Comparison of ENCODE assay signal across 40 cellular contexts in genomic region chr1:176850871-176851270, GRCh38.
"Had no signal": no experiment of that assay in that cellular context is flagged by ENCODE, and none has a peak within 500 bp of the region (broad histone marks: within the 10 kb centered on the region; RNA-seq: fewer than 3 reads in every experiment).

No MANE protein-coding gene starts in this region.

- FAIRE-seq: astrocyte, bronchial epithelial cell, TTC549 had no signal

- DNase-seq: activated B cell treated with CpG ODN at 0.5 μM for 24 hours; activated CD4-positive, alpha-beta memory T cell treated with anti-CD3 and anti-CD28 coated beads for 36 hours; activated CD4-positive, alpha-beta T cell treated with anti-CD3 and anti-CD28 coated beads for 4 hours; activated CD4-positive, alpha-beta T cell treated with anti-CD3 and anti-CD28 coated beads, Interleukin-2, amount 10 ng/mL, durations not matched to agents 24 days and 14 days; activated CD4-positive, alpha-beta T cell treated with anti-CD3 and anti-CD28 coated beads, Interleukin-2, amount 50 U/mL, for 1 hour; activated CD4-positive, alpha-beta T cell treated with anti-CD3 and anti-CD28 coated beads, Interleukin-2, amount 50 U/mL, for 4 hours; activated CD4-positive, CD25-positive, alpha-beta regulatory T cell treated with anti-CD3 and anti-CD28 coated beads, Interleukin-2, amount 50 U/mL, for 72 hours; activated CD8-positive, alpha-beta memory T cell treated with anti-CD3 and anti-CD28 coated beads, Interleukin-2, amount 50 U/mL, for 4 hours; activated CD8-positive, alpha-beta T cell treated with anti-CD3 and anti-CD28 coated beads for 36 hours; activated effector memory CD4-positive, alpha-beta T cell treated with anti-CD3 and anti-CD28 coated beads, Interleukin-2, amount 50 U/mL, for 16 hours; activated gamma-delta T cell treated with Interleukin-2 at 50 U/mL for 16 hours; activated naive CD4-positive, alpha-beta T cell; activated naive CD4-positive, alpha-beta T cell treated with anti-CD3 and anti-CD28 coated beads for 36 hours; activated naive CD4-positive, alpha-beta T cell treated with anti-CD3 and anti-CD28 coated beads, Interleukin-2, amount 50 U/mL, for 16 hours; activated naive CD8-positive, alpha-beta T cell treated with anti-CD3 and anti-CD28 coated beads for 36 hours; activated T-cell treated with anti-CD3 and anti-CD28 coated beads for 4 hours; activated T-cell treated with anti-CD3 and anti-CD28 coated beads, Interleukin-2, amount 50 U/mL, for 1 hour; activated T-cell treated with anti-CD3 and anti-CD28 coated beads, Interleukin-2, amount 50 U/mL, for 4 hours; activated T-cell treated with anti-CD3 and anti-CD28 coated beads, Interleukin-2, amount 50 U/mL, for 72 hours; adrenal gland; amniotic stem cell; aorta; body of pancreas; brain microvascular endothelial cell; caudate nucleus; cerebellar nuclear complex; T-helper 1 cell; T-helper 2 cell; T-helper 9 cell had no signal

- H3K27ac ChIP-seq: adrenal gland, body of pancreas, brain microvascular endothelial cell, cardiac muscle cell, VCaP had no signal

- H3K9me3 ChIP-seq: adrenal gland, body of pancreas had no signal

- ATAC-seq: activated CD8-positive, alpha-beta T cell treated with anti-CD3 and anti-CD28 coated beads for 36 hours; activated naive CD4-positive, alpha-beta T cell treated with anti-CD3 and anti-CD28 coated beads, Interleukin-2, amount 50 U/mL, for 72 hours; activated T-cell treated with anti-CD3 and anti-CD28 coated beads, Interleukin-2, amount 50 U/mL, for 4 hours; activated T-cell treated with anti-CD3 and anti-CD28 coated beads, Interleukin-2, amount 50 U/mL, for 72 hours; activated T-helper 17 cell treated with anti-CD3 and anti-CD28 coated beads, Interleukin-2, amount 50 U/mL, for 72 hours; body of pancreas had no signal

- H3K4me1 ChIP-seq: adrenal gland had no signal

- H3K9me3 Mint-ChIP-seq: activated B cell treated with CpG ODN at 0.5 μM for 24 hours; activated CD4-positive, alpha-beta memory T cell treated with anti-CD3 and anti-CD28 coated beads for 36 hours; activated CD4-positive, alpha-beta T cell treated with anti-CD3 and anti-CD28 coated beads, Interleukin-2, amount 10 ng/mL, durations not matched to agents 24 days and 14 days; activated CD8-positive, alpha-beta T cell treated with anti-CD3 and anti-CD28 coated beads for 36 hours; activated naive CD4-positive, alpha-beta T cell treated with anti-CD3 and anti-CD28 coated beads for 36 hours; activated naive CD8-positive, alpha-beta T cell treated with anti-CD3 and anti-CD28 coated beads for 36 hours; activated T-cell treated with anti-CD3 and anti-CD28 coated beads, Interleukin-2, amount 50 U/mL, for 4 hours; activated T-cell treated with anti-CD3 and anti-CD28 coated beads, Interleukin-2, amount 50 U/mL, for 72 hours; activated T-helper 1 cell treated with anti-CD3 and anti-CD28 coated beads, Interleukin-12 subunit alpha, Interleukin-12 subunit beta, Interleukin-2, Interleukin-4 antibody, amounts not matched to agents 30 ng/mL and 10 ng/mL and 1 ng/mL, durations not matched to agents 14 hours and 24 hours and 36 hours; central memory CD8-positive, alpha-beta T cell; T-helper 1 cell treated with Interleukin-12 subunit alpha and Interleukin-12 subunit beta and Interleukin-4 antibody, amounts not matched to agents 30 μg/mL and 1 μg/mL, for 36 hours; T-helper 2 cell treated with Interferon-gamma antibody and Interleukin-4, amounts not matched to agents 5 μg/mL and 100 μg/mL, for 36 hours had no signal

- H3K36me3 Mint-ChIP-seq: activated CD4-positive, alpha-beta memory T cell treated with anti-CD3 and anti-CD28 coated beads for 36 hours; activated naive CD4-positive, alpha-beta T cell treated with anti-CD3 and anti-CD28 coated beads, Interleukin-2, amount 50 U/mL, for 72 hours; activated naive CD8-positive, alpha-beta T cell treated with anti-CD3 and anti-CD28 coated beads for 36 hours had no signal

- H3K4me3 Mint-ChIP-seq: activated B cell treated with CpG ODN at 0.5 μM for 24 hours; activated CD4-positive, alpha-beta memory T cell treated with anti-CD3 and anti-CD28 coated beads for 36 hours; activated CD4-positive, alpha-beta T cell treated with anti-CD3 and anti-CD28 coated beads, Interleukin-2, amount 10 ng/mL, durations not matched to agents 24 days and 14 days; activated CD8-positive, alpha-beta T cell treated with anti-CD3 and anti-CD28 coated beads for 36 hours; activated naive CD4-positive, alpha-beta T cell treated with anti-CD3 and anti-CD28 coated beads for 36 hours; activated naive CD8-positive, alpha-beta T cell treated with anti-CD3 and anti-CD28 coated beads for 36 hours; activated T-cell treated with anti-CD3 and anti-CD28 coated beads, Interleukin-2, amount 50 U/mL, for 4 hours; activated T-cell treated with anti-CD3 and anti-CD28 coated beads, Interleukin-2, amount 50 U/mL, for 72 hours; activated T-helper 1 cell treated with anti-CD3 and anti-CD28 coated beads, Interleukin-12 subunit alpha, Interleukin-12 subunit beta, Interleukin-2, Interleukin-4 antibody, amounts not matched to agents 30 ng/mL and 10 ng/mL and 1 ng/mL, durations not matched to agents 14 hours and 24 hours and 36 hours; activated T-helper 17 cell treated with anti-CD3 and anti-CD28 coated beads, Interleukin-2, amount 50 U/mL, for 72 hours; central memory CD8-positive, alpha-beta T cell; T-helper 1 cell treated with Interleukin-12 subunit alpha and Interleukin-12 subunit beta and Interleukin-4 antibody, amounts not matched to agents 30 μg/mL and 1 μg/mL, for 36 hours; T-helper 2 cell treated with Interferon-gamma antibody and Interleukin-4, amounts not matched to agents 5 μg/mL and 100 μg/mL, for 36 hours had no signal

- H3K27me3 ChIP-seq: adrenal gland, body of pancreas, brain microvascular endothelial cell, cardiac muscle cell had no signal

- H3K27ac Mint-ChIP-seq: activated B cell treated with CpG ODN at 0.5 μM for 24 hours; activated CD4-positive, alpha-beta memory T cell treated with anti-CD3 and anti-CD28 coated beads for 36 hours; activated CD4-positive, alpha-beta T cell treated with anti-CD3 and anti-CD28 coated beads, Interleukin-2, amount 10 ng/mL, durations not matched to agents 24 days and 14 days; activated CD8-positive, alpha-beta T cell treated with anti-CD3 and anti-CD28 coated beads for 36 hours; activated naive CD4-positive, alpha-beta T cell treated with anti-CD3 and anti-CD28 coated beads for 36 hours; activated naive CD4-positive, alpha-beta T cell treated with anti-CD3 and anti-CD28 coated beads, Interleukin-2, amount 50 U/mL, for 72 hours; activated naive CD8-positive, alpha-beta T cell treated with anti-CD3 and anti-CD28 coated beads for 36 hours; activated T-cell treated with anti-CD3 and anti-CD28 coated beads, Interleukin-2, amount 50 U/mL, for 72 hours; activated T-helper 1 cell treated with anti-CD3 and anti-CD28 coated beads, Interleukin-12 subunit alpha, Interleukin-12 subunit beta, Interleukin-2, Interleukin-4 antibody, amounts not matched to agents 30 ng/mL and 10 ng/mL and 1 ng/mL, durations not matched to agents 14 hours and 24 hours and 36 hours; activated T-helper 17 cell treated with anti-CD3 and anti-CD28 coated beads, Interleukin-2, amount 50 U/mL, for 72 hours; T-helper 1 cell treated with Interleukin-12 subunit alpha and Interleukin-12 subunit beta and Interleukin-4 antibody, amounts not matched to agents 30 μg/mL and 1 μg/mL, for 36 hours; T-helper 2 cell treated with Interferon-gamma antibody and Interleukin-4, amounts not matched to agents 5 μg/mL and 100 μg/mL, for 36 hours had no signal

- H3K4me1 Mint-ChIP-seq: activated B cell treated with CpG ODN at 0.5 μM for 24 hours; activated CD4-positive, alpha-beta T cell treated with anti-CD3 and anti-CD28 coated beads, Interleukin-2, amount 10 ng/mL, durations not matched to agents 24 days and 14 days; activated naive CD8-positive, alpha-beta T cell treated with anti-CD3 and anti-CD28 coated beads for 36 hours; activated T-helper 17 cell treated with anti-CD3 and anti-CD28 coated beads, Interleukin-2, amount 50 U/mL, for 72 hours; central memory CD8-positive, alpha-beta T cell had no signal

- H3K36me3 ChIP-seq: adrenal gland, brain microvascular endothelial cell, cardiac muscle cell had no signal

- H3K4me3 ChIP-seq: adrenal gland, body of pancreas, cardiac muscle cell had no signal
